In the genomic region with DNA sequence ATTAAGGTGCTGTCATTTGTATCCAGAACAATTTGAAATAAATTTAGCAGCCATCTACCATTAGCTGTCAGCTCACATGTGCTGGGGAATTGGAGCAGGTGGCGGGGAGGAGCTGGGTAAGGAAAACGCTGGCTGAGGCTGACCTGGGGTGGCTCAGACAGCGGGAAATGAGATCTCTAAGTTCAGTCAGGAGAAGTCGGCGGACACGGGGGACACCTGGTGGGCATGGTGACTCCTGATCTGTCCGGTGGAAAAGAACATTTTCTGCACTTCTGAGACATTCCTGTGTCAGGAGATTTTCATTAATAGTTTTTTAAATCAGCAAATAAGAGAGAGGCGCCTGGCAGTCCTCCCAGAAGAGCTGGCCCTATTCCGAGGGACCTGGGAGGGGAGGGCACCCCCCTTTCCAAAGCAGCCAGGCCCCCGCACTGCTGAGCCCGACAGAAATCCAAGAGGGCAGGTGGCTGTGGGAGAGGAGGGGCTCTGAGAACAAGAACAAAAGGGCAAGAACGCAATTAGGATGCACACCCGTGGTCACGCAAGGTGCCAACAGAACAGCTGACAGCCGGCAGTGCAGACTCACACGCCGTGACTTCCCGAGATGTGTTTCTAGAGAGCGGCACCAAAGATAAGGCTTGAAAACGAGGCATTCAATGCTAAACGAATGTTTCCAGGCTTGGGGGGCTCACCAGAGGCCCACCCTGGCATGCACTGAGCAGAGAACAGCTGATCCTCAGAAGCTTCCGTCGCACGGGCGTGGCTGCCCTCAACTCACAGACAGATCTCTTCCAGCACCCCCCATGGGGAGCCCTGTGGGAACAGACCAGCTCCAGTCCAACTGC, we compare ENCODE assay signal across 10 cellular contexts. TPM values are rescaled to one million over a fixed set of nuclear protein-coding genes. Genes with fewer than 3 reads are reported as not detected.
DNase-seq lines count a peak whose midpoint lies in the region; TF ChIP-seq lines count a peak whose summit lies in the region.
"Had no signal": no experiment of that assay in that cellular context is flagged by ENCODE, and none has a peak within 500 bp of the region (broad histone marks: within the 10 kb centered on the region; RNA-seq: fewer than 3 reads in every experiment).

No MANE protein-coding gene starts in this region.

- H3K36me3 ChIP-seq in esophagus muscularis mucosa (peaks cover 10 to 38% (median 29%) of the 10 kb centered on the region in 4 donors), ovary (no peaks in the 10 kb centered on the region), MM.1S (replicated peaks; ENCODE audit: insufficient read depth, low read length) (0 out of 2 replicates have a peak, but pooled peaks cover 7% of the 10 kb centered on the region)

- H3K4me2 ChIP-seq in MM.1S (ENCODE audit: low read depth, low read length), result no peak overlapping the region
- H3K4me2 ChIP-seq: BLaER1 had no signal

- intact Hi-C loops in esophagus muscularis mucosa (cut with DNase I), result no loop called here
- intact Hi-C loops in ovary (cut with DNase I), result loop anchor here in 1 of 4 donors (10.0 kb wide), 1 partner anchor 110 kb away; a partner anchor contains a TSS

- H3K27me3 ChIP-seq in esophagus muscularis mucosa (no peaks in the 10 kb centered on the region), ovary (no peaks in the 10 kb centered on the region), MM.1S (replicated peaks; ENCODE audit: insufficient read depth, low read length) (no peaks in the 10 kb centered on the region)
- H3K27me3 ChIP-seq: BLaER1 had no signal

- H3K9me3 ChIP-seq in esophagus muscularis mucosa (peaks cover 3 to 17% (median 15%) of the 10 kb centered on the region in 4 donors), ovary (no peaks in the 10 kb centered on the region), MM.1S (replicated peaks; ENCODE audit: insufficient read depth, low read length) (0 out of 2 replicates have a peak, but pooled peaks cover 3% of the 10 kb centered on the region)

- peaks cover 7% of the 10 kb centered on the region for H3K79me2 ChIP-seq in MM.1S (ENCODE audit: low read length)

- no peaks in the 10 kb centered on the region for H4K20me1 ChIP-seq in MM.1S (ENCODE audit: insufficient read depth, low read length)

- CTCF ChIA-PET in GM10248 (lab: Yijun Ruan, JAX), result no interaction called here

- H3K27ac ChIP-seq in esophagus muscularis mucosa (replicated peaks in 1 of 4) (peak overlapping the region; percentile 38 to 64 (median 62)), ovary (peak overlapping the region in 1 of 2 donors; percentile 3), MM.1S (ENCODE audit: low read length) (no peak overlapping the region)
- H3K27ac ChIP-seq: BLaER1, SK-N-MC had no signal

- peaks cover 9 to 25% (median 19%) of the 10 kb centered on the region in 4 donors for H3K4me1 ChIP-seq in esophagus muscularis mucosa
- peaks cover 13% of the 10 kb centered on the region for H3K4me1 ChIP-seq in ovary (ENCODE audit: insufficient read depth)
- no peaks in the 10 kb centered on the region for H3K4me1 ChIP-seq in MM.1S (ENCODE audit: low read length)
- H3K4me1 ChIP-seq: BLaER1 had no signal

- H3K4me3 ChIP-seq in esophagus muscularis mucosa (peak overlapping the region; percentile 0 to 26 (median 10)), ovary (no peak overlapping the region), MM.1S (ENCODE audit: low read length) (no peak overlapping the region)
- H3K4me3 ChIP-seq: BLaER1, SK-N-MC had no signal

- no peak overlapping the region for H2AFZ ChIP-seq in MM.1S (ENCODE audit: low read length)

- H3F3A ChIP-seq in MM.1S (ENCODE audit: insufficient read depth, low read length), result no peaks in the 10 kb centered on the region

- H3K9ac ChIP-seq in MM.1S (ENCODE audit: low read length), result no peak overlapping the region
- H3K9ac ChIP-seq: BLaER1 had no signal

- TF ChIP-seq POLR2A in esophagus muscularis mucosa (IDR thresholded peaks at IDR 0.05; ENCODE audit: low read depth), result no peak
- no peak for TF ChIP-seq POLR2A in ovary (IDR thresholded peaks at IDR 0.05)

- POLR2A ChIA-PET in GM10248 (lab: Yijun Ruan, JAX), result no interaction called here

- peak; percentile 3 for TF ChIP-seq EP300 in esophagus muscularis mucosa (IDR thresholded peaks at IDR 0.05)
- TF ChIP-seq EP300 in ovary (IDR thresholded peaks at IDR 0.05), result no peak

- WGBS in esophagus muscularis mucosa, result 56% methylated on average over 25 of the region's 25 CpGs
- WGBS in ovary, 3 donors, result 14 to 23% (median 22%) methylated on average over 25 of the region's 25 CpGs

- H3K9me2 ChIP-seq in MM.1S (replicated peaks; ENCODE audit: insufficient read depth, low read length), result no peaks in the 10 kb centered on the region

- DNase-seq in DMS 273 (lab: John Stamatoyannopoulos, UW; ENCODE audit: unreplicated experiment) (peak; percentile 95), NCI-H2107 (lab: John Stamatoyannopoulos, UW) (peak; percentile 45), esophagus muscularis mucosa (ENCODE audit: extremely low spot score) (no peak), ovary (peak; percentile 67 to 91 (median 84)), MM.1S (no peak), GM10248 (ENCODE audit: extremely low spot score) (no peak), HK-2 (ENCODE audit: unreplicated experiment) (no peak), H4 (ENCODE audit: low spot score) (no peak)

- peak; percentile 22 to 33 (median 26) for TF ChIP-seq CTCF in esophagus muscularis mucosa (IDR thresholded peaks at IDR 0.05)
- TF ChIP-seq CTCF in ovary (IDR thresholded peaks at IDR 0.05), result peak in 1 of 3 donors; percentile 18
- TF ChIP-seq CTCF in MM.1S (IDR thresholded peaks at IDR 0.05; ENCODE audit: low read length), result no peak
- no peak for TF ChIP-seq CTCF in GM10248 (IDR thresholded peaks at IDR 0.05; ENCODE audit: control extremely low read depth, extremely low read depth, low read depth, missing control alignments)

RNA-seq across cellular contexts. Expression of a gene that starts 26.4 kb away (rescaled TPM):
- total RNA-seq in esophagus muscularis mucosa (10 to 100 TPM; 27.0 to 46.4 (median 41.5) TPM), ovary (10 to 100 TPM; 16.3 to 31.1 (median 27.0) TPM)
- 10 to 100 TPM in 1 of 2 donors, 1 to 10 TPM in 1; 2.1 to 27.8 TPM for polyA plus RNA-seq in ovary
- 17.4 and 25.6 TPM in 2 replicates for total RNA-seq in H4 (2014; rRNA removed; shearing (Covaris generic))

RNA-seq across cellular contexts. Expression of a gene that starts 39.4 kb away (rescaled TPM):
- total RNA-seq in esophagus muscularis mucosa (1 to 10 TPM; 4.6 to 7.2 (median 6.6) TPM), ovary (10 to 100 TPM in 6 of 7 donors, 1 to 10 TPM in 1; 7.6 to 26.2 (median 12.3) TPM)
- polyA plus RNA-seq in ovary, result 10 to 100 TPM; 11.4 to 15.9 TPM
- 16.9 and 26.2 TPM in 2 replicates for total RNA-seq in H4 (2014; rRNA removed; shearing (Covaris generic))

Comparison
In these comparisons a context has a peak if more than half of its experiments do, and no peak if none do; other contexts are left out.
1. DNase-seq: peak in DMS 273 (single experiment), NCI-H2107 (single experiment) and ovary (5 of 5); none in esophagus muscularis mucosa (single experiment), MM.1S (single experiment), GM10248 (single experiment), HK-2 (single experiment) and H4 (single experiment).
2. H3K4me3 ChIP-seq: peak in esophagus muscularis mucosa (4 of 4); none in ovary (single experiment) and MM.1S (single experiment).
3. CTCF ChIP-seq: peak in esophagus muscularis mucosa (3 of 3); none in MM.1S (single experiment) and GM10248 (single experiment).